8 cellular contexts compared by ENCODE assay signal in the genomic region with DNA sequence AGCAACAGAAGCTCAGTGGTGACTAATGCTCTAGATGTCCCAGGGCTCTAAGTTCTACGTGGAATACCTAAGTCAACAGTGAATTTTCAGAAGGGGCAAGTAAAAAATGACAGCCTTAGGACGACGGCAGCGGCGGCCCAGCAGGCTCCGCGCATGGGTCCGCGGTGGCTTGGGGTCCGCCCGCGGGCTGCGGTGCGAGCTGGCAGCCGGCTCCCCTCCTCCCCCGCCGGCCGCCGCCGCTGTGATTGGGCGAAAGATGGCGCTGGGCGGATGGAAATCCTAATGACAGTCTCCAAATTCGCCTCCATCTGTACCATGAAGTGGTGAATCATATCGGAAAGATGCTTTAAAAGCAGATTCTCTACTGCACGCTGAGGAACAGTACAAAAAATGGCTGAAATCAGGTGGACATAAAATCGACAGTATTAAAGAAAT.
DNase-seq lines count a peak whose midpoint lies in the region; TF ChIP-seq lines count a peak whose summit lies in the region.

No MANE protein-coding gene starts in this region.

- DNase-seq in NOMO-1 (lab: John Stamatoyannopoulos, UW; ENCODE audit: unreplicated experiment in 2 of 2) (peak; percentile 19 to 25), NOMO-1 treated with dmso at 0.1 percent for 144 hours (lab: John Stamatoyannopoulos, UW; ENCODE audit: unreplicated experiment) (no peak), NCI-H748 treated with DMSO at 0.1 percent for 48 hours (lab: John Stamatoyannopoulos, UW) (peak; percentile 11), cardiac muscle cell (ENCODE audit: low read depth in 1 of 2, low spot score in 1 of 2) (peak; percentile 64 to 71), progenitor cell of endocrine pancreas (ENCODE audit: low spot score, unreplicated experiment) (no peak), NCI-H2196 treated with DMSO at 0.1 percent for 48 hours (lab: John Stamatoyannopoulos, UW; ENCODE audit: unreplicated experiment) (no peak), mucosa of gallbladder (ENCODE audit: low spot score) (no peak)

- no peaks in the 10 kb centered on the region for H3K9me3 Mint-ChIP-seq in activated naive CD4-positive, alpha-beta T cell treated with anti-CD3 and anti-CD28 coated beads, Interleukin-2, amount 50 U/mL, for 24 hours
- H3K9me3 Mint-ChIP-seq in progenitor cell of endocrine pancreas (ENCODE audit: low read depth) = no peaks in the 10 kb centered on the region

- no peaks in the 10 kb centered on the region for H3K27me3 ChIP-seq in cardiac muscle cell

- H3K36me3 ChIP-seq in cardiac muscle cell = no peaks in the 10 kb centered on the region

- peaks cover 8% of the 10 kb centered on the region for H3K4me1 Mint-ChIP-seq in activated naive CD4-positive, alpha-beta T cell treated with anti-CD3 and anti-CD28 coated beads, Interleukin-2, amount 50 U/mL, for 24 hours
- H3K4me1 Mint-ChIP-seq in progenitor cell of endocrine pancreas (ENCODE audit: low read depth) = peaks cover 7% of the 10 kb centered on the region

- H3K27ac Mint-ChIP-seq in activated naive CD4-positive, alpha-beta T cell treated with anti-CD3 and anti-CD28 coated beads, Interleukin-2, amount 50 U/mL, for 24 hours = no peak overlapping the region
- no peak overlapping the region for H3K27ac Mint-ChIP-seq in progenitor cell of endocrine pancreas

- no peaks in the 10 kb centered on the region for H3K9me3 ChIP-seq in cardiac muscle cell (ENCODE audit: low read depth)

- H3K27ac ChIP-seq in cardiac muscle cell = no peak overlapping the region

- TF ChIP-seq CTCF in cardiac muscle cell (IDR thresholded peaks at IDR 0.05; ENCODE audit: low read depth, low read length) (peak; percentile 11), progenitor cell of endocrine pancreas (IDR thresholded peaks at IDR 0.05; ENCODE audit: unreplicated experiment) (no peak)

- peak overlapping the region; percentile 23 for H3K4me3 ChIP-seq in cardiac muscle cell

- no peaks in the 10 kb centered on the region for H3K36me3 Mint-ChIP-seq in activated naive CD4-positive, alpha-beta T cell treated with anti-CD3 and anti-CD28 coated beads, Interleukin-2, amount 50 U/mL, for 24 hours
- H3K36me3 Mint-ChIP-seq in progenitor cell of endocrine pancreas (ENCODE audit: insufficient read depth) = no peaks in the 10 kb centered on the region

- H3K4me1 ChIP-seq in cardiac muscle cell (ENCODE audit: low read depth) = no peaks in the 10 kb centered on the region

- peaks cover 14% of the 10 kb centered on the region for H3K27me3 Mint-ChIP-seq in activated naive CD4-positive, alpha-beta T cell treated with anti-CD3 and anti-CD28 coated beads, Interleukin-2, amount 50 U/mL, for 24 hours
- H3K27me3 Mint-ChIP-seq in progenitor cell of endocrine pancreas = peaks cover 36% of the 10 kb centered on the region

- peak overlapping the region; percentile 53 for H3K4me3 Mint-ChIP-seq in activated naive CD4-positive, alpha-beta T cell treated with anti-CD3 and anti-CD28 coated beads, Interleukin-2, amount 50 U/mL, for 24 hours
- H3K4me3 Mint-ChIP-seq in progenitor cell of endocrine pancreas (ENCODE audit: low read depth) = peak overlapping the region; percentile 22

Comparison
In these comparisons a context has a peak if more than half of its experiments do, and no peak if none do; other contexts are left out.
1. DNase-seq: peak in NOMO-1 (2 of 2), NCI-H748 treated with DMSO at 0.1 percent for 48 hours (single experiment) and cardiac muscle cell (2 of 2); none in NOMO-1 treated with dmso at 0.1 percent for 144 hours (single experiment), progenitor cell of endocrine pancreas (single experiment), NCI-H2196 treated with DMSO at 0.1 percent for 48 hours (single experiment) and mucosa of gallbladder (single experiment).